Comparison of ENCODE assay signal across 9 cellular contexts in genomic region chr12:99767809-99768208, GRCh38.
DNase-seq lines count a peak whose midpoint lies in the region; ATAC-seq and TF ChIP-seq lines count a peak whose summit lies in the region.
"Had no signal": no experiment of that assay in that cellular context is flagged by ENCODE, and none has a peak within 500 bp of the region (broad histone marks: within the 10 kb centered on the region; RNA-seq: fewer than 3 reads in every experiment).

No MANE protein-coding gene starts in this region.

- POLR2A ChIA-PET in activated CD4-positive, alpha-beta memory T cell treated with anti-CD3 and anti-CD28 coated beads, Interleukin-2, amount 10 ng/mL, durations not matched to agents 7 days and 5 days (lab: Charles Lee): no interaction called here

- TF ChIP-seq POLR2A in erythroblast (IDR thresholded peaks at IDR 0.05; ENCODE audit: low read length) (no peak), stomach (IDR thresholded peaks at IDR 0.05) (no peak)

- WGBS in stomach, 5 donors: 5 to 25% (median 10%) methylated on average over 1 of the region's 1 CpG

- H3K36me3 ChIP-seq in stomach: no peaks in the 10 kb centered on the region

- peak overlapping the region in 3 of 4 donors; percentile 9 to 29 (median 13) for H3K4me3 ChIP-seq in stomach

- intact Hi-C loops in stomach (cut with DNase I; ENCODE audit: low total_unique reads): no loop called here

- CTCF ChIA-PET in activated CD4-positive, alpha-beta memory T cell treated with anti-CD3 and anti-CD28 coated beads, Interleukin-2, amount 10 ng/mL, durations not matched to agents 7 days and 5 days (lab: Charles Lee): interaction anchor here (1.0 kb wide), 1 partner anchor 60 kb away, joined by 3 read pairs; no protein-coding TSS in a partner anchor

- no peak for TF ChIP-seq EP300 in stomach (IDR thresholded peaks at IDR 0.05)

- no peak overlapping the region for H3K27ac Mint-ChIP-seq in activated CD4-positive, alpha-beta memory T cell treated with anti-CD3 and anti-CD28 coated beads, Interleukin-2, amount 10 ng/mL, durations not matched to agents 7 days and 5 days
- no peak overlapping the region for H3K27ac Mint-ChIP-seq in natural killer cell treated with Interleukin-12 subunit alpha and Interleukin-12 subunit beta and Interleukin-15 and Interleukin-18, amount 100 ng/mL, for 72 hours
- H3K27ac Mint-ChIP-seq: CD4-positive, CD25-positive, alpha-beta regulatory T cell had no signal

- peak in 2 of 7 experiments; percentile 11 to 29 for TF ChIP-seq CTCF in stomach (IDR thresholded peaks at IDR 0.05)

- H3K36me3 Mint-ChIP-seq in activated CD4-positive, alpha-beta memory T cell treated with anti-CD3 and anti-CD28 coated beads, Interleukin-2, amount 10 ng/mL, durations not matched to agents 7 days and 5 days (ENCODE audit: low read depth): no peaks in the 10 kb centered on the region
- H3K36me3 Mint-ChIP-seq in natural killer cell treated with Interleukin-12 subunit alpha and Interleukin-12 subunit beta and Interleukin-15 and Interleukin-18, amount 100 ng/mL, for 72 hours: no peaks in the 10 kb centered on the region
- H3K36me3 Mint-ChIP-seq: CD4-positive, CD25-positive, alpha-beta regulatory T cell had no signal

- no peaks in the 10 kb centered on the region for H3K9me3 Mint-ChIP-seq in activated CD4-positive, alpha-beta memory T cell treated with anti-CD3 and anti-CD28 coated beads, Interleukin-2, amount 10 ng/mL, durations not matched to agents 7 days and 5 days
- peaks cover 9% of the 10 kb centered on the region for H3K9me3 Mint-ChIP-seq in natural killer cell treated with Interleukin-12 subunit alpha and Interleukin-12 subunit beta and Interleukin-15 and Interleukin-18, amount 100 ng/mL, for 72 hours

- H3K27me3 ChIP-seq in stomach: no peaks in the 10 kb centered on the region

- H3K27me3 Mint-ChIP-seq in activated CD4-positive, alpha-beta memory T cell treated with anti-CD3 and anti-CD28 coated beads, Interleukin-2, amount 10 ng/mL, durations not matched to agents 7 days and 5 days: no peaks in the 10 kb centered on the region
- no peaks in the 10 kb centered on the region for H3K27me3 Mint-ChIP-seq in natural killer cell treated with Interleukin-12 subunit alpha and Interleukin-12 subunit beta and Interleukin-15 and Interleukin-18, amount 100 ng/mL, for 72 hours
- H3K27me3 Mint-ChIP-seq: CD4-positive, CD25-positive, alpha-beta regulatory T cell had no signal

- no peak overlapping the region for H3K4me3 Mint-ChIP-seq in activated CD4-positive, alpha-beta memory T cell treated with anti-CD3 and anti-CD28 coated beads, Interleukin-2, amount 10 ng/mL, durations not matched to agents 7 days and 5 days
- H3K4me3 Mint-ChIP-seq in natural killer cell treated with Interleukin-12 subunit alpha and Interleukin-12 subunit beta and Interleukin-15 and Interleukin-18, amount 100 ng/mL, for 72 hours: no peak overlapping the region
- H3K4me3 Mint-ChIP-seq: CD4-positive, CD25-positive, alpha-beta regulatory T cell had no signal

- DNase-seq in NCI-H2029 treated with DMSO at 0.1 percent for 48 hours (lab: John Stamatoyannopoulos, UW) (peak; percentile 19), NCI-H2029 (lab: John Stamatoyannopoulos, UW) (no peak), NCI-H748 (lab: John Stamatoyannopoulos, UW; ENCODE audit: unreplicated experiment) (peak; percentile 3), erythroblast (lab: John Stamatoyannopoulos, UW) (peak; percentile 3 to 4), stomach (no peak)
- no peak for DNase-seq in activated CD4-positive, alpha-beta memory T cell treated with anti-CD3 and anti-CD28 coated beads, Interleukin-2, amount 10 ng/mL, durations not matched to agents 7 days and 5 days
- DNase-seq in stimulated activated CD4-positive, alpha-beta T cell treated with anti-CD3 and anti-CD28 coated beads, Interleukin-4, amount 100 ng/mL, for 4 hours: no peak
- DNase-seq in natural killer cell treated with Interleukin-12 subunit alpha and Interleukin-12 subunit beta and Interleukin-15 and Interleukin-18, amount 100 ng/mL, for 72 hours (ENCODE audit: low spot score): no peak

- ATAC-seq in natural killer cell treated with Interleukin-12 subunit alpha and Interleukin-12 subunit beta and Interleukin-15 and Interleukin-18, amount 100 ng/mL, for 72 hours: no peak

- H3K27ac ChIP-seq in stomach: no peak overlapping the region

- no peaks in the 10 kb centered on the region for H3K9me3 ChIP-seq in stomach

- peaks cover 0 to 3% (median 0%) of the 10 kb centered on the region in 4 donors for H3K4me1 ChIP-seq in stomach

- H3K4me1 Mint-ChIP-seq in activated CD4-positive, alpha-beta memory T cell treated with anti-CD3 and anti-CD28 coated beads, Interleukin-2, amount 10 ng/mL, durations not matched to agents 7 days and 5 days: no peaks in the 10 kb centered on the region
- no peaks in the 10 kb centered on the region for H3K4me1 Mint-ChIP-seq in natural killer cell treated with Interleukin-12 subunit alpha and Interleukin-12 subunit beta and Interleukin-15 and Interleukin-18, amount 100 ng/mL, for 72 hours (ENCODE audit: low read depth in 2 of 2)
- H3K4me1 Mint-ChIP-seq: CD4-positive, CD25-positive, alpha-beta regulatory T cell had no signal

Comparison
In these comparisons a context has a peak if more than half of its experiments do, and no peak if none do; other contexts are left out.
1. DNase-seq: peak in NCI-H2029 treated with DMSO at 0.1 percent for 48 hours (single experiment), NCI-H748 (single experiment) and erythroblast (2 of 2); none in NCI-H2029 (single experiment), stomach (single experiment), activated CD4-positive, alpha-beta memory T cell treated with anti-CD3 and anti-CD28 coated beads, Interleukin-2, amount 10 ng/mL, durations not matched to agents 7 days and 5 days (single experiment), stimulated activated CD4-positive, alpha-beta T cell treated with anti-CD3 and anti-CD28 coated beads, Interleukin-4, amount 100 ng/mL, for 4 hours (0 of 2) and natural killer cell treated with Interleukin-12 subunit alpha and Interleukin-12 subunit beta and Interleukin-15 and Interleukin-18, amount 100 ng/mL, for 72 hours (single experiment).